ENCODE assay signal across 8 cellular contexts in genomic region chr17:81329279-81329926, GRCh38. TPM values are rescaled to one million over a fixed set of nuclear protein-coding genes. Genes with fewer than 3 reads are reported as not detected.
DNase-seq lines count a peak whose midpoint lies in the region; ATAC-seq, FAIRE-seq and TF ChIP-seq lines count a peak whose summit lies in the region.

No MANE protein-coding gene starts in this region.

- no peaks in the 10 kb centered on the region for H3K9me3 ChIP-seq in GM12878 (replicated peaks; ENCODE audit: control insufficient read depth, insufficient read depth, low read length)
- no peaks in the 10 kb centered on the region for H3K9me3 ChIP-seq in testis

- no peaks in the 10 kb centered on the region for H3K79me2 ChIP-seq in GM12878 (ENCODE audit: control insufficient read depth, insufficient read depth, low read length)

- H3K4me1 ChIP-seq in GM12878 (ENCODE audit: control insufficient read depth, insufficient read depth, low read length), result peaks cover 6% of the 10 kb centered on the region; the same call in 1 of the 2 replicates
- peaks cover 8% of the 10 kb centered on the region for H3K4me1 ChIP-seq in testis

- intact Hi-C loops in GM12878 (cut with micrococcal nuclease; ENCODE audit: unreplicated experiment) (no loop called here), testis (cut with DNase I; ENCODE audit: low total_unique reads) (no loop called here)

- in situ Hi-C loops in GM12878 (cut with MboI), result no loop called here

- H4K20me1 ChIP-seq in GM12878 (ENCODE audit: control insufficient read depth, insufficient read depth), result peaks cover 4% of the 10 kb centered on the region

- no peak overlapping the region for H3K9ac ChIP-seq in GM12878 (ENCODE audit: control insufficient read depth, insufficient read depth, low read length)

- TF ChIP-seq POLR2A in GM12878 (IDR thresholded peaks at IDR 0.05; ENCODE audit: low read depth, low read length) (no peak), testis (IDR thresholded peaks at IDR 0.05) (no peak)

- no peak for TF ChIP-seq EP300 in GM12878 (IDR thresholded peaks at IDR 0.05; ENCODE audit: borderline replicate concordance in 1 of 2, control insufficient read depth in 1 of 2, low read depth in 2 of 2, low read length in 2 of 2)

- BruUV-seq in GM12878 (replicated peaks; lab: Mats Ljungman, UMichigan), result no TSS peak

- H3K27ac ChIP-seq in GM12878 (ENCODE audit: control insufficient read depth, insufficient read depth) (no peak overlapping the region), testis (no peak overlapping the region)

- H2AFZ ChIP-seq in GM12878 (ENCODE audit: control insufficient read depth, low read depth, low read length), result no peak overlapping the region

- SMC1A ChIA-PET in GM12878 (lab: Charles Lee; ENCODE audit: uncharacterized antibody, unreplicated experiment), result no interaction called here

- peaks cover 0 to 2% of the 10 kb centered on the region in 2 experiments; a peak in 3 of 4 replicates for H3K27me3 ChIP-seq in GM12878 (replicated peaks in 1 of 2; ENCODE audit: control insufficient read depth in 2 of 2, insufficient read depth in 2 of 2, low read length in 1 of 2)
- no peaks in the 10 kb centered on the region for H3K27me3 ChIP-seq in testis

- TF ChIP-seq RAD21 in GM12878 (IDR thresholded peaks at IDR 0.05; ENCODE audit: insufficient read depth, low read depth, low read length), result no peak

- 34% methylated on average over 22 of the region's 22 CpGs for WGBS in GM12878 (ENCODE audit: insufficient coverage, insufficient replicate concordance, low lambda C conversion rate, missing lambda C conversion rate)
- 62 to 66% methylated on average over 12 to 18 of the region's 22 CpGs for WGBS in testis, 2 donors

- H3K4me2 ChIP-seq in GM12878 (ENCODE audit: control insufficient read depth, insufficient read depth), result no peak overlapping the region

- no peaks in the 10 kb centered on the region for H3K36me3 ChIP-seq in GM12878 (ENCODE audit: control insufficient read depth in 2 of 2, insufficient read depth in 2 of 2, low read length in 1 of 2)
- H3K36me3 ChIP-seq in testis (ENCODE audit: low read depth, missing control alignments), result no peaks in the 10 kb centered on the region

- POLR2A ChIA-PET in GM12878 (lab: Charles Lee), result interaction anchor here (1.0 kb wide), 1 partner anchor 17 kb away, joined by 3 read pairs; no protein-coding TSS in a partner anchor

- no peak for FAIRE-seq in GM12878 (lab: Jason Lieb, UNC)

- RAD21 ChIA-PET in GM12878 (lab: Charles Lee; ENCODE audit: unreplicated experiment), result no interaction called here

- ATAC-seq in GM12878 (peak; percentile 82), HG02970 (IDR thresholded peaks at IDR 0.05; ENCODE audit: low FRiP score, unreplicated experiment) (no peak), GM21717 (IDR thresholded peaks at IDR 0.05; ENCODE audit: unreplicated experiment) (no peak)

- CTCF ChIA-PET in GM12878 (lab: Yijun Ruan, JAX), result no interaction called here

- H3K4me3 ChIP-seq in GM12878 (no peak overlapping the region), testis (no peak overlapping the region)

- TF ChIP-seq CTCF in GM12878 (IDR thresholded peaks at IDR 0.05 in 2 of 3, conservative IDR thresholded peaks at IDR 0.05 in 1 of 3; ENCODE audit: control insufficient read depth in 2 of 3, extremely low read depth in 1 of 3, insufficient read depth in 1 of 3, low read depth in 3 of 3, low read length in 3 of 3) (no peak), testis (IDR thresholded peaks at IDR 0.05) (no peak)

- DNase-seq in DMS79 (lab: John Stamatoyannopoulos, UW), result peak; percentile 39
- DNase-seq in NCI-H1694 (lab: John Stamatoyannopoulos, UW), result peak; percentile 58
- no peak for DNase-seq in GM12878 (ENCODE audit: low read depth, low spot score)
- DNase-seq in islet precursor cell, result peak; percentile 100
- DNase-seq in testis, result peak; percentile 54
- DNase-seq in midbrain (lab: John Stamatoyannopoulos, UW), result no peak

TF ChIP-seq in GM12878, 131 proteins besides CTCF, POLR2A, EP300 and RAD21:
- TF ChIP-seq BHLHE40 (IDR thresholded peaks at IDR 0.05; ENCODE audit: borderline replicate concordance in 1 of 2, low read depth in 2 of 2, low read length in 1 of 2) (peak in 1 of 2 experiments; percentile 30; a peak in 1 of 4 replicates), TCF12 (IDR thresholded peaks at IDR 0.05; ENCODE audit: low read depth, low read length) (peak; percentile 49; the same call in 1 of the 2 replicates), FOS (IDR thresholded peaks at IDR 0.05; ENCODE audit: borderline replicate concordance, extremely low read depth, insufficient read length) (no peak)

RNA-seq across cellular contexts. Expression of gene SLC38A10, which starts 34.3 kb away (rescaled TPM):
- 50.7 and 60.3 TPM in 2 replicates for total RNA-seq in GM12878 (2013; cell fraction: nucleolus; rRNA removed)
- total RNA-seq in GM12878 (2014; rRNA removed) (31.2 and 32.0 TPM in 2 replicates), GM12878 (2014; rRNA removed; fragmentation: Illumina TruSeq; extraction: Trizol) (9.6 and 10.2 TPM in 2 replicates), GM12878 (2021) (60.1 and 67.9 TPM in 2 replicates), testis (100 to 1,000 TPM; 131 to 150 TPM)
- polyA plus RNA-seq in GM12878 (2011; ENCODE audit: low read depth), result 14.8 TPM
- polyA plus RNA-seq in GM12878 (2011; rRNA removed) (6.5 and 10.5 TPM in 2 replicates), GM12878 (2014; fragmentation: Illumina TruSeq; extraction: Trizol) (3.6 and 12.2 TPM in 2 replicates), GM12878 (2014; fragmentation: Nextera tagmentation; extraction: Ambion mirVana) (1 to 10 TPM in 1 of 2 experiments, under 1 TPM in 1; 0.52 to 3.2 TPM), GM12878 (2014; rRNA removed) (36.3 and 47.7 TPM in 2 replicates), GM12878 (2016; fragmentation: Nextera tagmentation; extraction: Ambion mirVana) (10 to 100 TPM; 43.9 to 47.9 TPM), testis (ENCODE audit: insufficient read depth, low read depth, low replicate concordance) (77.1 TPM)
- 18.4 and 22.5 TPM in 2 replicates for polyA plus RNA-seq in GM12878 (2011; cell fraction: cytosol; rRNA removed)
- 70.0 and 83.7 TPM in 2 replicates for polyA plus RNA-seq in GM12878 (2011; cell fraction: nucleus; rRNA removed)
- 41.1 and 42.1 TPM in 2 replicates for polyA plus RNA-seq in GM12878 (2012)
- polyA minus RNA-seq in GM12878 (2011; rRNA and poly(A)+ RNA removed), result 24.6 and 35.5 TPM in 2 replicates
- polyA minus RNA-seq in GM12878 (2011; cell fraction: cytosol; rRNA and poly(A)+ RNA removed), result 21.8 and 36.5 TPM in 2 replicates
- 20.4 and 33.5 TPM in 2 replicates for polyA minus RNA-seq in GM12878 (2011; cell fraction: nucleus; rRNA and poly(A)+ RNA removed)

Comparison
In these comparisons a context has a peak if more than half of its experiments do, and no peak if none do; other contexts are left out.
1. DNase-seq: peak in DMS79 (single experiment), NCI-H1694 (single experiment), islet precursor cell (single experiment) and testis (single experiment); none in GM12878 (single experiment) and midbrain (single experiment).